In genomic region chr9:87869082-87869481, GRCh38 we compare ENCODE assay signal across 25 cellular contexts. TPM values are rescaled to one million over a fixed set of nuclear protein-coding genes. Genes with fewer than 3 reads are reported as not detected.
"Had no signal": no experiment of that assay in that cellular context is flagged by ENCODE, and none has a peak within 500 bp of the region (broad histone marks: within the 10 kb centered on the region; RNA-seq: fewer than 3 reads in every experiment).

No MANE protein-coding gene starts in this region.

- H3K36me3 ChIP-seq: gastroesophageal sphincter, heart left ventricle, left lung, prostate gland, right atrium auricular region, tibial nerve, vagina had no signal

- H3K4me3 ChIP-seq: gastroesophageal sphincter, heart left ventricle, left lung, prostate gland, right atrium auricular region, skin epidermis, tibial nerve, vagina had no signal

- H3K4me1 Mint-ChIP-seq: neural crest cell had no signal

- H3K27ac ChIP-seq: gastroesophageal sphincter, heart left ventricle, left lung, prostate gland, right atrium auricular region, skin epidermis, tibial nerve, vagina had no signal

- H3K4me1 ChIP-seq: heart left ventricle, left lung, prostate gland, right atrium auricular region, tibial nerve, vagina had no signal

- ATAC-seq: activated CD4-positive, CD25-positive, alpha-beta regulatory T cell treated with anti-CD3 and anti-CD28 coated beads, Interleukin-2, amount 50 U/mL, for 24 hours; esophagus mucosa; gastroesophageal sphincter; heart left ventricle; left lung had no signal

- H3K36me3 Mint-ChIP-seq: brain had no signal

- H3K27ac Mint-ChIP-seq: activated T-helper 2 cell treated with anti-CD3 and anti-CD28 coated beads, Interferon-gamma antibody, Interleukin-2, Interleukin-4, amounts not matched to agents 10 μg/mL and 5 μg/mL and 100 μg/mL, durations not matched to agents 14 hours and 24 hours and 36 hours; stimulated activated naive CD8-positive, alpha-beta T cell treated with anti-CD3 and anti-CD28 coated beads, Interleukin-15, Interleukin-2, amounts not matched to agents 100 ng/mL and 50 ng/mL, for 24 hours had no signal

- DNase-seq: activated CD4-positive, alpha-beta T cell treated with anti-CD3 and anti-CD28 coated beads, Interleukin-2, amount 50 U/mL, for 1 hour; activated naive CD4-positive, alpha-beta T cell treated with Interleukin-2 at 50 U/mL for 16 hours; activated T-cell treated with anti-CD3 and anti-CD28 coated beads, Interleukin-2, amount 50 U/mL, for 1 hour; caudate nucleus; heart left ventricle; left lung; mammary epithelial cell; T1000 had no signal

- H3K4me3 Mint-ChIP-seq: neural crest cell; stimulated activated naive CD8-positive, alpha-beta T cell treated with anti-CD3 and anti-CD28 coated beads, Interleukin-15, Interleukin-2, amounts not matched to agents 100 ng/mL and 50 ng/mL, for 24 hours had no signal

- H3K9me3 Mint-ChIP-seq: activated T-helper 2 cell treated with anti-CD3 and anti-CD28 coated beads, Interferon-gamma antibody, Interleukin-2, Interleukin-4, amounts not matched to agents 10 μg/mL and 5 μg/mL and 100 μg/mL, durations not matched to agents 14 hours and 24 hours and 36 hours had no signal

- FAIRE-seq: endometrium had no signal

- H3K27me3 ChIP-seq: gastroesophageal sphincter, heart left ventricle, left lung, right atrium auricular region, tibial nerve, vagina had no signal

- H3K9me3 ChIP-seq: gastroesophageal sphincter, heart left ventricle, left lung, prostate gland, right atrium auricular region, tibial nerve, vagina had no signal

RNA-seq across cellular contexts. Expression of gene SPATA31E1, which starts 13.6 kb away (rescaled TPM):
- total RNA-seq: activated T-helper 2 cell treated with anti-CD3 and anti-CD28 coated beads, Interferon-gamma antibody, Interleukin-2, Interleukin-4, amounts not matched to agents 10 μg/mL and 5 μg/mL and 100 μg/mL, durations not matched to agents 14 hours and 24 hours and 36 hours; esophagus mucosa; gastroesophageal sphincter; heart left ventricle; kidney epithelial cell; left lung; mammary epithelial cell; mononuclear cell; right atrium auricular region; T-helper 1 cell treated with Interleukin-12 subunit alpha and Interleukin-12 subunit beta and Interleukin-4 antibody, amounts not matched to agents 30 ng/mL and 1 ng/mL, for 36 hours; tibial nerve; vagina had no signal
- polyA plus RNA-seq: heart left ventricle, mammary epithelial cell had no signal

RNA-seq across cellular contexts. Expression of gene SPATA31C1, which starts 48.7 kb away (rescaled TPM):
- total RNA-seq: activated T-helper 2 cell treated with anti-CD3 and anti-CD28 coated beads, Interferon-gamma antibody, Interleukin-2, Interleukin-4, amounts not matched to agents 10 μg/mL and 5 μg/mL and 100 μg/mL, durations not matched to agents 14 hours and 24 hours and 36 hours; esophagus mucosa; gastroesophageal sphincter; heart left ventricle; kidney epithelial cell; left lung; mammary epithelial cell; mononuclear cell; osteoblast; right atrium auricular region; T-helper 1 cell treated with Interleukin-12 subunit alpha and Interleukin-12 subunit beta and Interleukin-4 antibody, amounts not matched to agents 30 ng/mL and 1 ng/mL, for 36 hours; tibial nerve; vagina had no signal
- polyA plus RNA-seq: heart left ventricle, mammary epithelial cell had no signal
